11 cellular contexts compared by ENCODE assay signal in the genomic region with DNA sequence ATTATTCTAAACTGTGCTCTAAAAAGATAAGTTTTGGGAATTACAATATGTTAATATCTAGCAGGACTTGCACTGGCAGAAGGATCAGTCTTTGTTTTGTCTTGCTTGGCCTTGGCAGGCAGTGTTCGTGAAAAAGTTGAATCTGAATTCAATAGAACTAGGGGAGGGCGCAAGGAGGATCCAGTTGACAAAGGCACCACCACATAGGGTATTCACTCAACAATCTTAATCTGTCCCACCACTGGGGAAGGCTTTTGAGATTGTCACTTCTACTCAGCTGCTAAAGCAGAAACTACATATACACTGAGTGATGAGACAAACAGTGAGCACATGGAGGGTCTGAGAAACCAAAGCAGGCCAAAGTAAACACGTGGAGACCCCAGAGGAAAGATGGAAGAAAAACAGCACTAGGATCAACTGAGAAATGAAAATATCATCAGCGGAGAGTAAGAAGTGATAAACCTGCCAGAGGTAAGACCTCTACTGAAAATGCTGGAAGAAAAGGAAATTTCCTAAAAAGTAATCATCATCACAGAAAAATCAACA. TPM values are rescaled to one million over a fixed set of nuclear protein-coding genes. Genes with fewer than 3 reads are reported as not detected.
DNase-seq lines count a peak whose midpoint lies in the region; ATAC-seq and TF ChIP-seq lines count a peak whose summit lies in the region.
"Had no signal": no experiment of that assay in that cellular context is flagged by ENCODE, and none has a peak within 500 bp of the region (broad histone marks: within the 10 kb centered on the region; RNA-seq: fewer than 3 reads in every experiment).

No MANE protein-coding gene starts in this region.

- no peaks in the 10 kb centered on the region for H3K36me3 ChIP-seq in SU-DHL-6 (ENCODE audit: low read length)
- no peaks in the 10 kb centered on the region for H3K36me3 ChIP-seq in heart right ventricle

- no peaks in the 10 kb centered on the region for H3K27me3 Mint-ChIP-seq in activated T-cell treated with anti-CD3 and anti-CD28 coated beads, Interleukin-2, amount 50 U/mL, for 24 hours

- no peaks in the 10 kb centered on the region for H4K20me1 ChIP-seq in SU-DHL-6 (ENCODE audit: low read depth, low read length)

- H3K27me3 ChIP-seq in SU-DHL-6 (ENCODE audit: low read length) (no peaks in the 10 kb centered on the region), heart right ventricle (no peaks in the 10 kb centered on the region)

- no peaks in the 10 kb centered on the region for H3K9me3 ChIP-seq in SU-DHL-6 (ENCODE audit: insufficient read depth, low read length)
- no peaks in the 10 kb centered on the region for H3K9me3 ChIP-seq in heart right ventricle

- no peaks in the 10 kb centered on the region for H3K9me2 ChIP-seq in SU-DHL-6 (replicated peaks; ENCODE audit: insufficient read depth, low read length)

- peaks cover 69% of the 10 kb centered on the region for H3K79me2 ChIP-seq in SU-DHL-6 (ENCODE audit: insufficient read depth, low read length)

- no peak overlapping the region for H2AFZ ChIP-seq in SU-DHL-6 (ENCODE audit: low read depth, low read length, severe bottlenecking)

- intact Hi-C loops in heart right ventricle (cut with DNase I): no loop called here

- no peak overlapping the region for H3K27ac Mint-ChIP-seq in activated T-cell treated with anti-CD3 and anti-CD28 coated beads, Interleukin-2, amount 50 U/mL, for 24 hours
- peak overlapping the region; percentile 1 for H3K27ac Mint-ChIP-seq in stimulated activated effector memory CD8-positive, alpha-beta T cell treated with anti-CD3 and anti-CD28 coated beads, Interleukin-12 subunit alpha, Interleukin-12 subunit beta, amount 100 ng/mL, for 72 hours

- peak overlapping the region; percentile 11 for H3K4me3 Mint-ChIP-seq in activated T-cell treated with anti-CD3 and anti-CD28 coated beads, Interleukin-2, amount 50 U/mL, for 24 hours
- peak overlapping the region; percentile 87 for H3K4me3 Mint-ChIP-seq in stimulated activated effector memory CD8-positive, alpha-beta T cell treated with anti-CD3 and anti-CD28 coated beads, Interleukin-12 subunit alpha, Interleukin-12 subunit beta, amount 100 ng/mL, for 72 hours

- peak overlapping the region; percentile 98 for H3K4me2 ChIP-seq in SU-DHL-6 (ENCODE audit: low read depth, low read length, poor library complexity, severe bottlenecking)

- ATAC-seq in stimulated activated effector memory CD8-positive, alpha-beta T cell treated with anti-CD3 and anti-CD28 coated beads, Interleukin-12 subunit alpha, Interleukin-12 subunit beta, amount 100 ng/mL, for 72 hours: no peak
- ATAC-seq in heart right ventricle: no peak

- no peak for TF ChIP-seq CTCF in SU-DHL-6 (IDR thresholded peaks at IDR 0.05; ENCODE audit: insufficient read depth, low read length, poor library complexity, severe bottlenecking)
- no peak for TF ChIP-seq CTCF in fibroblast of the aortic adventitia (IDR thresholded peaks at IDR 0.05; ENCODE audit: insufficient read depth, low read length)
- TF ChIP-seq CTCF in heart right ventricle (IDR thresholded peaks at IDR 0.05): no peak

- peak overlapping the region; percentile 88 for H3K4me3 ChIP-seq in SU-DHL-6 (ENCODE audit: insufficient read depth, low read length, poor library complexity, severe bottlenecking)
- H3K4me3 ChIP-seq in fibroblast of the aortic adventitia (ENCODE audit: low read depth, low read length): peak overlapping the region; percentile 19
- peak overlapping the region in 2 of 10 donors; percentile 79 to 89 for H3K4me3 ChIP-seq in heart right ventricle

- H3F3A ChIP-seq in SU-DHL-6 (ENCODE audit: insufficient read depth): peaks cover 72% of the 10 kb centered on the region

- WGBS in heart right ventricle, 2 donors: 72 to 74% methylated on average over 4 of the region's 4 CpGs

- peaks cover 9% of the 10 kb centered on the region for H3K36me3 Mint-ChIP-seq in activated T-cell treated with anti-CD3 and anti-CD28 coated beads, Interleukin-2, amount 50 U/mL, for 24 hours (ENCODE audit: low read depth)
- no peaks in the 10 kb centered on the region for H3K36me3 Mint-ChIP-seq in stimulated activated effector memory CD8-positive, alpha-beta T cell treated with anti-CD3 and anti-CD28 coated beads, Interleukin-12 subunit alpha, Interleukin-12 subunit beta, amount 100 ng/mL, for 72 hours

- H3K4me1 Mint-ChIP-seq in activated T-cell treated with anti-CD3 and anti-CD28 coated beads, Interleukin-2, amount 50 U/mL, for 24 hours (ENCODE audit: low read depth): peaks cover 53% of the 10 kb centered on the region
- H3K4me1 Mint-ChIP-seq in stimulated activated effector memory CD8-positive, alpha-beta T cell treated with anti-CD3 and anti-CD28 coated beads, Interleukin-12 subunit alpha, Interleukin-12 subunit beta, amount 100 ng/mL, for 72 hours: peaks cover 47% of the 10 kb centered on the region

- peak overlapping the region; percentile 91 for H3K27ac ChIP-seq in SU-DHL-6 (ENCODE audit: low read depth, low read length)
- peak overlapping the region in 1 of 10 donors; percentile 8 for H3K27ac ChIP-seq in heart right ventricle
- H3K27ac ChIP-seq: KMS-11, SK-N-MC had no signal

- peaks cover 3 to 55% (median 29%) of the 10 kb centered on the region in 9 donors for H3K4me1 ChIP-seq in heart right ventricle

- no peak for DNase-seq in activated T-cell treated with anti-CD3 and anti-CD28 coated beads, Interleukin-2, amount 50 U/mL, for 24 hours
- DNase-seq in activated T-cell treated with anti-CD3 and anti-CD28 coated beads, Interleukin-2, amount 50 U/mL, for 48 hours: no peak
- DNase-seq in fibroblast of the aortic adventitia (ENCODE audit: low read depth) (no peak), activated gamma-delta T cell (lab: John Stamatoyannopoulos, UW) (no peak), heart right ventricle (no peak), NCI-H524 (lab: John Stamatoyannopoulos, UW) (no peak)
- DNase-seq in stimulated activated effector memory CD8-positive, alpha-beta T cell treated with anti-CD3 and anti-CD28 coated beads, Interleukin-12 subunit alpha, Interleukin-12 subunit beta, amount 100 ng/mL, for 72 hours (ENCODE audit: low spot score in 2 of 2): no peak
- DNase-seq: NCI-H446 had no signal

- peak overlapping the region; percentile 78 for H3K9ac ChIP-seq in SU-DHL-6 (ENCODE audit: low read length)
- H3K9ac ChIP-seq: KMS-11 had no signal

- H3K9me3 Mint-ChIP-seq in activated T-cell treated with anti-CD3 and anti-CD28 coated beads, Interleukin-2, amount 50 U/mL, for 24 hours: no peaks in the 10 kb centered on the region
- no peaks in the 10 kb centered on the region for H3K9me3 Mint-ChIP-seq in stimulated activated effector memory CD8-positive, alpha-beta T cell treated with anti-CD3 and anti-CD28 coated beads, Interleukin-12 subunit alpha, Interleukin-12 subunit beta, amount 100 ng/mL, for 72 hours

RNA-seq across cellular contexts. Expression of gene AMFR, which starts 2.4 kb away (rescaled TPM):
- total RNA-seq in fibroblast of the aortic adventitia (ENCODE audit: low replicate concordance): 133 and 312 TPM in 2 replicates
- total RNA-seq in heart right ventricle: 10 to 100 TPM; 50.6 to 87.9 (median 69.7) TPM
- 10 to 100 TPM; 18.1 to 63.9 TPM for polyA plus RNA-seq in heart right ventricle

RNA-seq across cellular contexts. Expression of gene NUDT21, which starts 28.2 kb away (rescaled TPM):
- total RNA-seq in fibroblast of the aortic adventitia (ENCODE audit: low replicate concordance) (51.6 and 116 TPM in 2 replicates), heart right ventricle (10 to 100 TPM; 59.2 to 74.7 (median 63.4) TPM)
- polyA plus RNA-seq in heart right ventricle: 10 to 100 TPM in 1 of 2 donors, 1 to 10 TPM in 1; 9.3 to 26.4 TPM

RNA-seq across cellular contexts. Expression of gene OGFOD1, which starts 28.4 kb away (rescaled TPM):
- total RNA-seq in fibroblast of the aortic adventitia (ENCODE audit: low replicate concordance) (50.0 and 95.0 TPM in 2 replicates), heart right ventricle (10 to 100 TPM; 24.2 to 41.0 (median 36.8) TPM)
- polyA plus RNA-seq in heart right ventricle: 10 to 100 TPM in 1 of 2 donors, 1 to 10 TPM in 1; 8.9 to 17.5 TPM
